In genomic region chr19:52904052-52904451, GRCh38 we compare ENCODE assay signal across 20 cellular contexts. TPM values are rescaled to one million over a fixed set of nuclear protein-coding genes. Genes with fewer than 3 reads are reported as not detected.
DNase-seq lines count a peak whose midpoint lies in the region; ATAC-seq and TF ChIP-seq lines count a peak whose summit lies in the region.
"Had no signal": no experiment of that assay in that cellular context is flagged by ENCODE, and none has a peak within 500 bp of the region (broad histone marks: within the 10 kb centered on the region; RNA-seq: fewer than 3 reads in every experiment).

No MANE protein-coding gene starts in this region.

- peaks cover 12% of the 10 kb centered on the region for H3K4me1 ChIP-seq in body of pancreas

- H3K9me3 ChIP-seq in body of pancreas, result peaks cover 0 to 7% (median 0%) of the 10 kb centered on the region in 3 donors

- no peak for DNase-seq in activated CD4-positive, alpha-beta memory T cell treated with anti-CD3 and anti-CD28 coated beads for 36 hours
- DNase-seq in activated CD4-positive, alpha-beta memory T cell treated with anti-CD3 and anti-CD28 coated beads, Interleukin-2, amount 10 ng/mL, durations not matched to agents 7 days and 5 days, result no peak
- peak in 1 of 4 donors; percentile 27 for DNase-seq in body of pancreas
- no peak for DNase-seq in mesothelial cell of epicardium (ENCODE audit: low spot score in 2 of 2, unreplicated experiment in 2 of 2)
- no peak for DNase-seq in stimulated activated naive B cell treated with anti-CD40 and anti-IgM and Interleukin-4, amounts not matched to agents 10 μg/mL and 1 μg/mL and 100 μg/mL, for 72 hours
- DNase-seq in cerebellum (ENCODE audit: low spot score), result no peak
- no peak for DNase-seq in stimulated activated naive CD4-positive, alpha-beta T cell treated with Interleukin-2 at 50 U/mL for 16 hours (lab: John Stamatoyannopoulos, UW)
- DNase-seq: ACHN; C1 segment of cervical spinal cord; CD8-positive, alpha-beta T cell; DND-41; KBM-7; NCI-H1092; NCI-H1436; NCI-H1930; NCI-H510A treated with DMSO at 0.1 percent for 48 hours; NCI-H748 treated with DMSO at 0.1 percent for 48 hours; Right ventricle myocardium superior had no signal

- ATAC-seq in body of pancreas (peak; percentile 38), GM18517 (IDR thresholded peaks at IDR 0.05; ENCODE audit: unreplicated experiment) (no peak)
- peak; percentile 34 to 49 for ATAC-seq in stimulated activated naive B cell treated with anti-CD40 and anti-IgM and Interleukin-4, amounts not matched to agents 10 μg/mL and 1 μg/mL and 100 μg/mL, for 72 hours (replicated peaks)
- ATAC-seq: CD8-positive, alpha-beta T cell had no signal

- intact Hi-C loops in activated CD4-positive, alpha-beta memory T cell treated with anti-CD3 and anti-CD28 coated beads for 36 hours (cut with micrococcal nuclease), result no loop called here
- intact Hi-C loops in body of pancreas (cut with DNase I), result no loop called here

- TF ChIP-seq CTCF in body of pancreas (IDR thresholded peaks at IDR 0.05) (no peak), mesothelial cell of epicardium (IDR thresholded peaks at IDR 0.05; ENCODE audit: unreplicated experiment) (no peak)

- CTCF ChIA-PET in activated CD4-positive, alpha-beta memory T cell treated with anti-CD3 and anti-CD28 coated beads for 36 hours (lab: Charles Lee), result no interaction called here
- CTCF ChIA-PET in activated CD4-positive, alpha-beta memory T cell treated with anti-CD3 and anti-CD28 coated beads, Interleukin-2, amount 10 ng/mL, durations not matched to agents 7 days and 5 days (lab: Charles Lee), result no interaction called here

- H3K4me1 Mint-ChIP-seq in activated CD4-positive, alpha-beta memory T cell treated with anti-CD3 and anti-CD28 coated beads for 36 hours (ENCODE audit: low read depth), result peaks cover 3% of the 10 kb centered on the region
- no peaks in the 10 kb centered on the region for H3K4me1 Mint-ChIP-seq in activated CD4-positive, alpha-beta memory T cell treated with anti-CD3 and anti-CD28 coated beads, Interleukin-2, amount 10 ng/mL, durations not matched to agents 7 days and 5 days
- H3K4me1 Mint-ChIP-seq in mesothelial cell of epicardium, result peaks cover 13% of the 10 kb centered on the region
- H3K4me1 Mint-ChIP-seq in stimulated activated naive B cell treated with anti-CD40 and anti-IgM and Interleukin-4, amounts not matched to agents 10 μg/mL and 1 μg/mL and 100 μg/mL, for 72 hours, result peaks cover 10 to 22% of the 10 kb centered on the region in 2 donors

- H3K36me3 ChIP-seq in body of pancreas (replicated peaks in 1 of 2; ENCODE audit: insufficient read depth in 1 of 2, low read depth in 2 of 2), result peaks cover 0 to 17% of the 10 kb centered on the region in 2 donors

- WGBS in body of pancreas, 2 donors, result 64 to 71% methylated on average over 2 to 10 of the region's 11 CpGs

- POLR2A ChIA-PET in activated CD4-positive, alpha-beta memory T cell treated with anti-CD3 and anti-CD28 coated beads for 36 hours (lab: Charles Lee), result no interaction called here
- POLR2A ChIA-PET in activated CD4-positive, alpha-beta memory T cell treated with anti-CD3 and anti-CD28 coated beads, Interleukin-2, amount 10 ng/mL, durations not matched to agents 7 days and 5 days (lab: Charles Lee), result no interaction called here

- peaks cover 37% of the 10 kb centered on the region for H3K36me3 Mint-ChIP-seq in activated CD4-positive, alpha-beta memory T cell treated with anti-CD3 and anti-CD28 coated beads for 36 hours
- peaks cover 41% of the 10 kb centered on the region for H3K36me3 Mint-ChIP-seq in activated CD4-positive, alpha-beta memory T cell treated with anti-CD3 and anti-CD28 coated beads, Interleukin-2, amount 10 ng/mL, durations not matched to agents 7 days and 5 days (ENCODE audit: low read depth)
- H3K36me3 Mint-ChIP-seq in mesothelial cell of epicardium, result peaks cover 32% of the 10 kb centered on the region
- peaks cover 33 to 34% of the 10 kb centered on the region in 2 donors for H3K36me3 Mint-ChIP-seq in stimulated activated naive B cell treated with anti-CD40 and anti-IgM and Interleukin-4, amounts not matched to agents 10 μg/mL and 1 μg/mL and 100 μg/mL, for 72 hours

- no peaks in the 10 kb centered on the region for H3K27me3 Mint-ChIP-seq in activated CD4-positive, alpha-beta memory T cell treated with anti-CD3 and anti-CD28 coated beads for 36 hours
- no peaks in the 10 kb centered on the region for H3K27me3 Mint-ChIP-seq in activated CD4-positive, alpha-beta memory T cell treated with anti-CD3 and anti-CD28 coated beads, Interleukin-2, amount 10 ng/mL, durations not matched to agents 7 days and 5 days
- no peaks in the 10 kb centered on the region for H3K27me3 Mint-ChIP-seq in mesothelial cell of epicardium (ENCODE audit: low read depth)
- no peaks in the 10 kb centered on the region for H3K27me3 Mint-ChIP-seq in stimulated activated naive B cell treated with anti-CD40 and anti-IgM and Interleukin-4, amounts not matched to agents 10 μg/mL and 1 μg/mL and 100 μg/mL, for 72 hours

- H3K27ac ChIP-seq in body of pancreas, result peak overlapping the region; percentile 62 to 77 (median 68)
- H3K27ac ChIP-seq: 22Rv1 had no signal

- TF ChIP-seq POLR2A in body of pancreas (IDR thresholded peaks at IDR 0.05), result no peak

- H3K27me3 ChIP-seq in body of pancreas, result no peaks in the 10 kb centered on the region

- H3K4me3 Mint-ChIP-seq in activated CD4-positive, alpha-beta memory T cell treated with anti-CD3 and anti-CD28 coated beads for 36 hours, result no peak overlapping the region
- no peak overlapping the region for H3K4me3 Mint-ChIP-seq in activated CD4-positive, alpha-beta memory T cell treated with anti-CD3 and anti-CD28 coated beads, Interleukin-2, amount 10 ng/mL, durations not matched to agents 7 days and 5 days
- no peak overlapping the region for H3K4me3 Mint-ChIP-seq in mesothelial cell of epicardium
- peak overlapping the region in 1 of 2 donors; percentile 51 for H3K4me3 Mint-ChIP-seq in stimulated activated naive B cell treated with anti-CD40 and anti-IgM and Interleukin-4, amounts not matched to agents 10 μg/mL and 1 μg/mL and 100 μg/mL, for 72 hours
- H3K4me3 Mint-ChIP-seq: CD8-positive, alpha-beta T cell had no signal

- H3K4me3 ChIP-seq in body of pancreas, result no peak overlapping the region

- H3K9me3 Mint-ChIP-seq in activated CD4-positive, alpha-beta memory T cell treated with anti-CD3 and anti-CD28 coated beads for 36 hours, result peaks cover 38% of the 10 kb centered on the region
- peaks cover 54% of the 10 kb centered on the region for H3K9me3 Mint-ChIP-seq in activated CD4-positive, alpha-beta memory T cell treated with anti-CD3 and anti-CD28 coated beads, Interleukin-2, amount 10 ng/mL, durations not matched to agents 7 days and 5 days
- peaks cover 16% of the 10 kb centered on the region for H3K9me3 Mint-ChIP-seq in mesothelial cell of epicardium
- peaks cover 18 to 24% of the 10 kb centered on the region in 2 donors for H3K9me3 Mint-ChIP-seq in stimulated activated naive B cell treated with anti-CD40 and anti-IgM and Interleukin-4, amounts not matched to agents 10 μg/mL and 1 μg/mL and 100 μg/mL, for 72 hours

- H3K27ac Mint-ChIP-seq in activated CD4-positive, alpha-beta memory T cell treated with anti-CD3 and anti-CD28 coated beads for 36 hours, result peak overlapping the region; percentile 5
- no peak overlapping the region for H3K27ac Mint-ChIP-seq in activated CD4-positive, alpha-beta memory T cell treated with anti-CD3 and anti-CD28 coated beads, Interleukin-2, amount 10 ng/mL, durations not matched to agents 7 days and 5 days
- H3K27ac Mint-ChIP-seq in mesothelial cell of epicardium, result peak overlapping the region; percentile 12
- peak overlapping the region; percentile 82 for H3K27ac Mint-ChIP-seq in stimulated activated naive B cell treated with anti-CD40 and anti-IgM and Interleukin-4, amounts not matched to agents 10 μg/mL and 1 μg/mL and 100 μg/mL, for 72 hours
- H3K27ac Mint-ChIP-seq: CD8-positive, alpha-beta T cell had no signal

RNA-seq across cellular contexts. Expression of gene ZNF320, which starts 6.6 kb away (rescaled TPM):
- 1 to 10 TPM; 5.4 to 7.0 TPM for total RNA-seq in activated CD4-positive, alpha-beta memory T cell treated with anti-CD3 and anti-CD28 coated beads for 36 hours
- total RNA-seq in activated CD4-positive, alpha-beta memory T cell treated with anti-CD3 and anti-CD28 coated beads, Interleukin-2, amount 10 ng/mL, durations not matched to agents 7 days and 5 days, result 1 to 10 TPM; 4.0 to 4.1 TPM
- total RNA-seq in body of pancreas (1 to 10 TPM; 2.3 to 9.2 TPM), mesothelial cell of epicardium (36.1 to 41.5 TPM (median 36.9 TPM) in 3 replicates), cerebellum (34.3 TPM)

RNA-seq across cellular contexts. Expression of gene ZNF888, which starts 19.2 kb away (rescaled TPM):
- total RNA-seq in activated CD4-positive, alpha-beta memory T cell treated with anti-CD3 and anti-CD28 coated beads for 36 hours, result 1 to 10 TPM; 5.0 to 6.3 TPM
- 1 to 10 TPM; 5.9 to 6.9 TPM for total RNA-seq in activated CD4-positive, alpha-beta memory T cell treated with anti-CD3 and anti-CD28 coated beads, Interleukin-2, amount 10 ng/mL, durations not matched to agents 7 days and 5 days
- total RNA-seq in body of pancreas (1 to 10 TPM; 6.3 to 6.7 TPM), mesothelial cell of epicardium (14.0 to 15.3 TPM (median 14.3 TPM) in 3 replicates), cerebellum (3.4 TPM)

RNA-seq across cellular contexts. Expression of gene ZNF468, which starts 46.6 kb away (rescaled TPM):
- 10 to 100 TPM in 1 of 2 experiments, 1 to 10 TPM in 1; 8.5 to 10.3 TPM for total RNA-seq in activated CD4-positive, alpha-beta memory T cell treated with anti-CD3 and anti-CD28 coated beads for 36 hours
- total RNA-seq in activated CD4-positive, alpha-beta memory T cell treated with anti-CD3 and anti-CD28 coated beads, Interleukin-2, amount 10 ng/mL, durations not matched to agents 7 days and 5 days, result 10 to 100 TPM; 16.0 to 16.4 TPM
- total RNA-seq in body of pancreas (10 to 100 TPM in 1 of 2 donors, 1 to 10 TPM in 1; 6.6 to 16.1 TPM), mesothelial cell of epicardium (30.6 to 35.5 TPM (median 33.8 TPM) in 3 replicates), cerebellum (31.1 TPM)

RNA-seq across cellular contexts. Expression of gene ZNF816, which starts 58.6 kb away (rescaled TPM):
- total RNA-seq in activated CD4-positive, alpha-beta memory T cell treated with anti-CD3 and anti-CD28 coated beads for 36 hours, result 10 to 100 TPM; 11.0 to 11.4 TPM
- total RNA-seq in activated CD4-positive, alpha-beta memory T cell treated with anti-CD3 and anti-CD28 coated beads, Interleukin-2, amount 10 ng/mL, durations not matched to agents 7 days and 5 days, result 10 to 100 TPM; 11.8 to 14.9 TPM
- total RNA-seq in body of pancreas (1 to 10 TPM; 4.9 to 7.5 TPM), mesothelial cell of epicardium (14.8 to 16.8 TPM (median 15.7 TPM) in 3 replicates), cerebellum (8.9 TPM)
